ENCODE assay signal across 13 cellular contexts in genomic region chr6:155183095-155183494, GRCh38.
DNase-seq lines count a peak whose midpoint lies in the region; ATAC-seq, FAIRE-seq and TF ChIP-seq lines count a peak whose summit lies in the region.
"Had no signal": no experiment of that assay in that cellular context is flagged by ENCODE, and none has a peak within 500 bp of the region (broad histone marks: within the 10 kb centered on the region; RNA-seq: fewer than 3 reads in every experiment).

No MANE protein-coding gene starts in this region.

- TF ChIP-seq POLR2A in GM12891 (IDR thresholded peaks at IDR 0.05; ENCODE audit: low read depth, low read length): peak; percentile 73; the same call in 1 of the 2 replicates
- TF ChIP-seq POLR2A in esophagus muscularis mucosa (IDR thresholded peaks at IDR 0.05; ENCODE audit: low read depth): no peak

- no peaks in the 10 kb centered on the region for H3K36me3 Mint-ChIP-seq in activated T-helper 17 cell treated with anti-CD3 and anti-CD28 coated beads, Interleukin-2, amount 50 U/mL, for 72 hours (ENCODE audit: low read depth)
- H3K36me3 Mint-ChIP-seq: CD8-positive, alpha-beta memory T cell had no signal

- H3K4me1 Mint-ChIP-seq in activated T-helper 17 cell treated with anti-CD3 and anti-CD28 coated beads, Interleukin-2, amount 50 U/mL, for 72 hours: peaks cover 17% of the 10 kb centered on the region
- H3K4me1 Mint-ChIP-seq: central memory CD8-positive, alpha-beta T cell had no signal

- no peaks in the 10 kb centered on the region for H3K27me3 ChIP-seq in esophagus muscularis mucosa

- no peak for DNase-seq in GM12891 (ENCODE audit: insufficient read length, low spot score)
- DNase-seq in GM20000 (ENCODE audit: low spot score): peak; percentile 35
- DNase-seq in esophagus muscularis mucosa (ENCODE audit: extremely low spot score): no peak
- DNase-seq in NCI-H69 (lab: John Stamatoyannopoulos, UW): no peak
- no peak for DNase-seq in SIG-M5 (lab: John Stamatoyannopoulos, UW)
- DNase-seq in NCI-H446 treated with DMSO at 0.1 percent for 48 hours (lab: John Stamatoyannopoulos, UW): no peak
- DNase-seq: activated CD8-positive, alpha-beta memory T cell treated with anti-CD3 and anti-CD28 coated beads, Interleukin-2, amount 50 U/mL, for 4 hours; CD8-positive, alpha-beta memory T cell; stimulated activated CD4-positive, alpha-beta T cell treated with anti-CD3 and anti-CD28 coated beads, Interleukin-2, amount 100 ng/mL, for 48 hours; trophoblast cell had no signal

- H3K4me3 ChIP-seq in esophagus muscularis mucosa: no peak overlapping the region

- no peaks in the 10 kb centered on the region for H3K27me3 Mint-ChIP-seq in activated T-helper 17 cell treated with anti-CD3 and anti-CD28 coated beads, Interleukin-2, amount 50 U/mL, for 72 hours
- H3K27me3 Mint-ChIP-seq: central memory CD8-positive, alpha-beta T cell had no signal

- no peaks in the 10 kb centered on the region for H3K9me3 ChIP-seq in esophagus muscularis mucosa

- no peaks in the 10 kb centered on the region for H3K9me3 Mint-ChIP-seq in activated T-helper 17 cell treated with anti-CD3 and anti-CD28 coated beads, Interleukin-2, amount 50 U/mL, for 72 hours
- H3K9me3 Mint-ChIP-seq: CD8-positive, alpha-beta memory T cell; central memory CD8-positive, alpha-beta T cell had no signal

- peak overlapping the region; percentile 22 to 43 (median 32) for H3K27ac ChIP-seq in esophagus muscularis mucosa (replicated peaks in 1 of 4)

- FAIRE-seq in GM12891 (lab: Jason Lieb, UNC): no peak

- H3K4me1 ChIP-seq in esophagus muscularis mucosa: peaks cover 0 to 50% (median 36%) of the 10 kb centered on the region in 4 donors

- H3K36me3 ChIP-seq in esophagus muscularis mucosa: no peaks in the 10 kb centered on the region

- TF ChIP-seq EP300 in esophagus muscularis mucosa (IDR thresholded peaks at IDR 0.05): no peak

- no peak overlapping the region for H3K27ac Mint-ChIP-seq in activated T-helper 17 cell treated with anti-CD3 and anti-CD28 coated beads, Interleukin-2, amount 50 U/mL, for 72 hours

- WGBS in esophagus muscularis mucosa: 57% methylated on average over 5 of the region's 5 CpGs

- TF ChIP-seq CTCF in GM20000 (IDR thresholded peaks at IDR 0.05; ENCODE audit: extremely low read depth, missing control alignments): no peak
- no peak for TF ChIP-seq CTCF in esophagus muscularis mucosa (IDR thresholded peaks at IDR 0.05)

- no peak overlapping the region for H3K4me3 Mint-ChIP-seq in activated T-helper 17 cell treated with anti-CD3 and anti-CD28 coated beads, Interleukin-2, amount 50 U/mL, for 72 hours
- H3K4me3 Mint-ChIP-seq: CD8-positive, alpha-beta memory T cell; central memory CD8-positive, alpha-beta T cell had no signal

- intact Hi-C loops in esophagus muscularis mucosa (cut with DNase I): no loop called here

- peak; percentile 26 for ATAC-seq in HG03565 (IDR thresholded peaks at IDR 0.05; ENCODE audit: unreplicated experiment)
- no peak for ATAC-seq in activated T-helper 17 cell treated with anti-CD3 and anti-CD28 coated beads, Interleukin-2, amount 50 U/mL, for 72 hours (replicated peaks)

TF ChIP-seq in GM12891, 5 proteins besides CTCF, POLR2A, EP300 and RAD21:
- peak; percentile 65 for TF ChIP-seq TAF1 (IDR thresholded peaks at IDR 0.05; ENCODE audit: low read depth, low read length)
- TF ChIP-seq PAX5 (IDR thresholded peaks at IDR 0.05; ENCODE audit: insufficient read depth, low read length, severe bottlenecking): no peak
- peak; percentile 18; the same call in 1 of the 2 replicates for TF ChIP-seq SPI1 (IDR thresholded peaks at IDR 0.05; ENCODE audit: low read depth, low read length)
- peak; percentile 40; the same call in 1 of the 2 replicates for TF ChIP-seq POU2F2 (IDR thresholded peaks at IDR 0.05; ENCODE audit: low read depth, low read length)
